Comparison of ENCODE assay signal across 16 cellular contexts in genomic region chr3:182246870-182247269, GRCh38.
A peak's percentile ranks its signal among the peaks of the same experiment; 100 is the strongest.
DNase-seq lines count a peak whose midpoint lies in the region; TF ChIP-seq lines count a peak whose summit lies in the region.
"Had no signal": no experiment of that assay in that cellular context is flagged by ENCODE, and none has a peak within 500 bp of the region (broad histone marks: within the 10 kb centered on the region; RNA-seq: fewer than 3 reads in every experiment).

No MANE protein-coding gene starts in this region.

- DNase-seq in Karpas-422 (no peak), NOMO-1 treated with DMSO at 0.1 percent for 48 hours (lab: John Stamatoyannopoulos, UW; ENCODE audit: unreplicated experiment) (peak; percentile 39), substantia nigra (lab: John Stamatoyannopoulos, UW) (no peak), NCI-H2081 treated with DMSO at 0.1 percent for 48 hours (lab: John Stamatoyannopoulos, UW) (no peak), NCI-H2029 treated with DMSO at 0.1 percent for 48 hours (lab: John Stamatoyannopoulos, UW) (no peak)
- no peak for DNase-seq in activated T-cell treated with anti-CD3 and anti-CD28 coated beads, Interleukin-2, amount 50 U/mL, for 24 hours
- DNase-seq: DMS79 treated with DMSO at 0.1 percent for 48 hours, KG1, NCI-H1092 treated with DMSO at 0.1 percent for 48 hours, NCI-H146, RPMI8226, SHP77 treated with DMSO at 0.1 percent for 48 hours, SW 1271 had no signal

- H3K36me3 Mint-ChIP-seq in brain: no peaks in the 10 kb centered on the region
- no peaks in the 10 kb centered on the region for H3K36me3 Mint-ChIP-seq in activated T-cell treated with anti-CD3 and anti-CD28 coated beads, Interleukin-2, amount 50 U/mL, for 24 hours (ENCODE audit: low read depth)

- H3K4me1 ChIP-seq in Karpas-422 (ENCODE audit: low read length): peaks cover 4% of the 10 kb centered on the region; the same call in 1 of the 2 replicates

- H3K4me1 Mint-ChIP-seq in brain: peaks cover 6% of the 10 kb centered on the region
- H3K4me1 Mint-ChIP-seq in activated T-cell treated with anti-CD3 and anti-CD28 coated beads, Interleukin-2, amount 50 U/mL, for 24 hours (ENCODE audit: low read depth): no peaks in the 10 kb centered on the region

- no peaks in the 10 kb centered on the region for H3K9me2 ChIP-seq in Karpas-422 (replicated peaks; ENCODE audit: insufficient read depth, low read length)

- H3K4me3 Mint-ChIP-seq in brain: no peak overlapping the region
- H3K4me3 Mint-ChIP-seq in activated T-cell treated with anti-CD3 and anti-CD28 coated beads, Interleukin-2, amount 50 U/mL, for 24 hours: no peak overlapping the region

- 0 out of 2 replicates have a peak overlapping the region, but pooled peaks have one; percentile 18 for H2AFZ ChIP-seq in Karpas-422 (ENCODE audit: low read length)

- no peak for TF ChIP-seq CTCF in brain (conservative IDR thresholded peaks at IDR 0.05)

- H3K79me2 ChIP-seq in Karpas-422 (ENCODE audit: low read length): no peaks in the 10 kb centered on the region

- H3K4me3 ChIP-seq in Karpas-422 (ENCODE audit: low read length): no peak overlapping the region
- H3K4me3 ChIP-seq: HAP-1 had no signal

- H3K9me3 Mint-ChIP-seq in brain: peaks cover 0 to 13% (median 2%) of the 10 kb centered on the region in 5 experiments
- no peaks in the 10 kb centered on the region for H3K9me3 Mint-ChIP-seq in activated T-cell treated with anti-CD3 and anti-CD28 coated beads, Interleukin-2, amount 50 U/mL, for 24 hours

- H3K4me2 ChIP-seq in Karpas-422 (ENCODE audit: low read depth, low read length, poor library complexity, severe bottlenecking): no peak overlapping the region

- no peaks in the 10 kb centered on the region for H4K20me1 ChIP-seq in Karpas-422 (ENCODE audit: insufficient read depth, low read depth, low read length)

- peaks cover 3% of the 10 kb centered on the region for H3K27me3 Mint-ChIP-seq in brain
- H3K27me3 Mint-ChIP-seq in activated T-cell treated with anti-CD3 and anti-CD28 coated beads, Interleukin-2, amount 50 U/mL, for 24 hours: no peaks in the 10 kb centered on the region

- H3K36me3 ChIP-seq in Karpas-422 (ENCODE audit: insufficient read depth, low read length): no peaks in the 10 kb centered on the region
- H3K36me3 ChIP-seq: HAP-1 had no signal

- H3K9me3 ChIP-seq in Karpas-422 (ENCODE audit: low read length): no peaks in the 10 kb centered on the region
- H3K9me3 ChIP-seq: HAP-1 had no signal

- H3K9ac ChIP-seq in Karpas-422 (ENCODE audit: low read length): no peak overlapping the region

- H3K27ac ChIP-seq in Karpas-422 (ENCODE audit: low read length) (no peak overlapping the region), substantia nigra (ENCODE audit: low read depth, low read length, poor library complexity, severe bottlenecking) (peak overlapping the region; percentile 10)
- H3K27ac ChIP-seq: C4-2B had no signal

- H3K27ac Mint-ChIP-seq in brain: peak overlapping the region in 3 of 5 experiments; percentile 9 to 26 (median 17)
- no peak overlapping the region for H3K27ac Mint-ChIP-seq in activated T-cell treated with anti-CD3 and anti-CD28 coated beads, Interleukin-2, amount 50 U/mL, for 24 hours

- H3K27me3 ChIP-seq in Karpas-422 (ENCODE audit: low read length): no peaks in the 10 kb centered on the region
